8 cellular contexts compared by ENCODE assay signal in the genomic region with DNA sequence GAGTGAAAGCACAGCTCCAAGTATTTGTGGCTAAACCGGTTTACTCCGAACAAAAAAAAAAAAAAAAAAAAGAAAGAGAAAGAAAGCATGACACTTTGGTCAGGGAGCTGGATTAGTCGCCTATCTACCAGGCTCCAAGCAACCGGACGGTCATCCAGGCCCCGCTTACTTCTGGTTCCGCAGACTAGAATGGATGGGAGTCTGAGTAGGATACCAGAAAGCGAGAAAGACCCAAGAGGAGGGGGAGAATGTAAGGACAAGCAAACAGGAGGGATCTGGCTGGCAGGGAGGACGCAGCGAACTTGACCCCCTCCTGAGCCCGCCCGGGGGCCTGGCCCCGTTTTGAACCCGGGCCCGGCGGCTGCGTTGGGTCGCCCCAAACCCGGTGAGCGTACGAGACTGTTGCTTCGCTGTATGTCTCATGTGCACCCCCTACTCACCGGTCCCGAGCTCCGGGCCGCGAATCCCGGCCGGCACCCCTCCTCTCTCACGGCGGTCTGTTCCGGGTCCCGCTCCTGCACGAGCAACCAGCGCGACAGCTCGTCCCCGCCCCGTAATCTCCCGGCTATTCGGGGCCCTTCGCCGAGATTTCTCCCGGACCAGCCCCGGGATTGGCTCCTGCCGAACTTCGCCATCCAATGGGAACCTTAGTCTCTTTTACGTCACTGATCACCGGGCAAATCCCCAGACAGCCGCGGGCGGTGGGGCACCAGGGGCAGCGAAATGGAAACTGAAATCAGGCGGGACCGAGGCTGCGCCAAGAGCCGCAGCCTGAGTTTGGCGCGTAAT. TPM values are rescaled to one million over a fixed set of nuclear protein-coding genes. Genes with fewer than 3 reads are reported as not detected.
DNase-seq lines count a peak whose midpoint lies in the region; ATAC-seq and TF ChIP-seq lines count a peak whose summit lies in the region.

A gene with protein sequence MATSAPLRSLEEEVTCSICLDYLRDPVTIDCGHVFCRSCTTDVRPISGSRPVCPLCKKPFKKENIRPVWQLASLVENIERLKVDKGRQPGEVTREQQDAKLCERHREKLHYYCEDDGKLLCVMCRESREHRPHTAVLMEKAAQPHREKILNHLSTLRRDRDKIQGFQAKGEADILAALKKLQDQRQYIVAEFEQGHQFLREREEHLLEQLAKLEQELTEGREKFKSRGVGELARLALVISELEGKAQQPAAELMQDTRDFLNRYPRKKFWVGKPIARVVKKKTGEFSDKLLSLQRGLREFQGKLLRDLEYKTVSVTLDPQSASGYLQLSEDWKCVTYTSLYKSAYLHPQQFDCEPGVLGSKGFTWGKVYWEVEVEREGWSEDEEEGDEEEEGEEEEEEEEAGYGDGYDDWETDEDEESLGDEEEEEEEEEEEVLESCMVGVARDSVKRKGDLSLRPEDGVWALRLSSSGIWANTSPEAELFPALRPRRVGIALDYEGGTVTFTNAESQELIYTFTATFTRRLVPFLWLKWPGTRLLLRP (minus strand): TSS at position 542 of the 789 bp plus-strand sequence. CDS start 14,303 bp downstream, outside the sequence.

- H4K20me1 ChIP-seq in PC-9 (ENCODE audit: insufficient read depth) = peaks cover 29% of the 10 kb centered on the region

- H3K36me3 ChIP-seq in PC-9 (ENCODE audit: low read depth) = 0 out of 2 replicates have a peak, but pooled peaks cover 4% of the 10 kb centered on the region

- CTCF ChIA-PET in PC-9 (lab: Charles Lee) = interaction anchor here (0.6 kb wide), 3 partner anchors 110 to 672 kb away, joined by 3 to 4 read pairs (median 3); no protein-coding TSS in a partner anchor

- peaks cover 19% of the 10 kb centered on the region for H3F3A ChIP-seq in PC-9 (ENCODE audit: insufficient read depth, low read depth)

- TF ChIP-seq CTCF in PC-9 (conservative IDR thresholded peaks at IDR 0.05) (no peak), epithelial cell of proximal tubule (conservative IDR thresholded peaks at IDR 0.05; ENCODE audit: low read depth, low read length) (no peak)

- no peaks in the 10 kb centered on the region for H3K27me3 ChIP-seq in PC-9 (ENCODE audit: insufficient read depth, low read depth)

- peaks cover 45% of the 10 kb centered on the region for H3K79me2 ChIP-seq in PC-9 (ENCODE audit: low read depth)

- no peaks in the 10 kb centered on the region for H3K9me3 ChIP-seq in PC-9 (ENCODE audit: insufficient read depth, low read depth)

- peak within 1 kb of the TSS; percentile 97 for H3K4me2 ChIP-seq in PC-9

- BruUV-seq in PC-9 (replicated peaks; lab: Mats Ljungman, UMichigan) = TSS peak; percentile 51

- ATAC-seq in GM21619 (IDR thresholded peaks at IDR 0.05; ENCODE audit: unreplicated experiment) = peak; percentile 70

- peak within 1 kb of the TSS; percentile 91 for H3K4me3 ChIP-seq in Jurkat, Clone E6-1 (ENCODE audit: low read length)
- H3K4me3 ChIP-seq in PC-9 (peak within 1 kb of the TSS; percentile 95), epithelial cell of proximal tubule (ENCODE audit: low read depth, low read length) (peak within 1 kb of the TSS; percentile 79)

- POLR2A ChIA-PET in PC-9 (lab: Charles Lee; ENCODE audit: unreplicated experiment) = interaction anchor here (0.5 to 0.8 kb wide), 15 partner anchors 88 to 985 kb away, joined by 3 to 23 read pairs (median 5); a partner anchor contains a TSS

- intact Hi-C loops in PC-9 (cut with micrococcal nuclease; ENCODE audit: unreplicated experiment) = loop anchor here (2.0 to 5.0 kb wide), 2 partner anchors 110 to 114 kb away; a partner anchor contains a TSS

- peak within 1 kb of the TSS; percentile 83 for H3K27ac ChIP-seq in PC-9

- peak within 1 kb of the TSS; percentile 95 for H2AFZ ChIP-seq in PC-9

- H3K4me1 ChIP-seq in PC-9 (replicated peaks; ENCODE audit: insufficient read depth) = peaks cover 27% of the 10 kb centered on the region

- peak; percentile 95 for DNase-seq in DMS153 (lab: John Stamatoyannopoulos, UW)
- DNase-seq in Jurkat, Clone E6-1 (ENCODE audit: low read depth, low spot score) = peak; percentile 94
- peak; percentile 94 to 99 for DNase-seq in PC-9
- DNase-seq in activated T-cell treated with anti-CD3 and anti-CD28 coated beads, Interleukin-2, amount 50 U/mL, for 1 hour = peak; percentile 96
- no peak for DNase-seq in epithelial cell of proximal tubule (ENCODE audit: low read depth)
- peak; percentile 98 for DNase-seq in mucosa of gallbladder (ENCODE audit: low spot score)
- DNase-seq in stimulated activated CD8-positive, alpha-beta memory T cell treated with anti-CD3 and anti-CD28 coated beads, Interleukin-4, amount 100 ng/mL, for 4 hours (ENCODE audit: low read depth in 2 of 2, low spot score in 1 of 2) = peak; percentile 92 to 94

- no peaks in the 10 kb centered on the region for H3K9me2 ChIP-seq in PC-9 (ENCODE audit: insufficient read depth)

RNA-seq across cellular contexts. Expression of the gene that starts here (rescaled TPM):
- polyA plus RNA-seq in Jurkat, Clone E6-1 (2012; ENCODE audit: insufficient read depth, insufficient read length) = 42.1 TPM
- total RNA-seq in PC-9 (2021) = 45.3 and 53.9 TPM in 2 replicates
- 14.7 and 35.1 TPM in 2 replicates for total RNA-seq in epithelial cell of proximal tubule
- total RNA-seq in mucosa of gallbladder = 72.4 TPM
